ENCODE assay signal across 7 cellular contexts in genomic region chr20:54153847-54154246, GRCh38. TPM values are rescaled to one million over a fixed set of nuclear protein-coding genes. Genes with fewer than 3 reads are reported as not detected.
"Had no signal": no experiment of that assay in that cellular context is flagged by ENCODE, and none has a peak within 500 bp of the region (broad histone marks: within the 10 kb centered on the region; RNA-seq: fewer than 3 reads in every experiment).

No MANE protein-coding gene starts in this region.

- H3K4me3 ChIP-seq: K562 had no signal

- H3K27ac ChIP-seq: HL-60, KMS-11 had no signal

- H3K9ac ChIP-seq: KMS-11 had no signal

- H3K9me3 Mint-ChIP-seq: IgD-negative memory B cell had no signal

- DNase-seq: IMR-90, KBM-7, KG1 had no signal

- H3K4me2 ChIP-seq: KMS-11 had no signal

- FAIRE-seq: K562 had no signal

- H3K4me1 Mint-ChIP-seq: IgD-negative memory B cell had no signal

- ATAC-seq: K562 had no signal

- H3K4me3 Mint-ChIP-seq: IgD-negative memory B cell had no signal

RNA-seq across cellular contexts. Expression of gene CYP24A1, which starts 19.9 kb away (rescaled TPM):
- total RNA-seq: IMR-90, K562 had no signal
- polyA plus RNA-seq: IgD-negative memory B cell, IMR-90 had no signal
